ENCODE assay signal across 26 cellular contexts in genomic region chr14:103228076-103228806, GRCh38.
A peak's percentile ranks its signal among the peaks of the same experiment; 100 is the strongest.
DNase-seq lines count a peak whose midpoint lies in the region; ATAC-seq, FAIRE-seq and TF ChIP-seq lines count a peak whose summit lies in the region.
"Had no signal": no experiment of that assay in that cellular context is flagged by ENCODE, and none has a peak within 500 bp of the region (broad histone marks: within the 10 kb centered on the region; RNA-seq: fewer than 3 reads in every experiment).

No MANE protein-coding gene starts in this region.

- H3K36me3 ChIP-seq in K562 (ENCODE audit: control insufficient read depth, insufficient read depth, low read length), result no peaks in the 10 kb centered on the region
- no peaks in the 10 kb centered on the region for H3K36me3 ChIP-seq in osteoblast (ENCODE audit: insufficient read depth, low read length)
- H3K36me3 ChIP-seq: BE2C had no signal

- no peak overlapping the region for H4K8ac ChIP-seq in H9 (replicated peaks; ENCODE audit: insufficient read length, low read depth, low read length)

- no peak for TF ChIP-seq POLR2A in K562 (conservative IDR thresholded peaks at IDR 0.05)

- H3K27me3 ChIP-seq in H9 (ENCODE audit: insufficient read depth, low read length) (no peaks in the 10 kb centered on the region), K562 (ENCODE audit: control insufficient read depth in 2 of 2, insufficient read depth in 2 of 2, low read length in 2 of 2) (peaks cover 0 to 4% of the 10 kb centered on the region in 2 experiments; a peak in 1 of 5 replicates), osteoblast (ENCODE audit: insufficient read depth, low read length) (peaks cover 20% of the 10 kb centered on the region)
- H3K27me3 ChIP-seq: BE2C had no signal

- H3K79me2 ChIP-seq in H9 (ENCODE audit: insufficient read depth, low read length), result no peaks in the 10 kb centered on the region
- no peaks in the 10 kb centered on the region for H3K79me2 ChIP-seq in K562 (ENCODE audit: control insufficient read depth, insufficient read depth, low read length)
- no peaks in the 10 kb centered on the region for H3K79me2 ChIP-seq in osteoblast (ENCODE audit: insufficient read depth, low read length)

- H3K18ac ChIP-seq in H9 (ENCODE audit: insufficient read length, low read depth, low read length), result peak overlapping the region; percentile 21

- no peak for TF ChIP-seq RAD21 in K562 (CRISPR knock-in tag; conservative IDR thresholded peaks at IDR 0.05 in 1 of 2, IDR thresholded peaks at IDR 0.05 in 1 of 2)

- no peak overlapping the region for H3K4me3 Mint-ChIP-seq in H9
- H3K4me3 Mint-ChIP-seq: CD4-positive, CD25-positive, alpha-beta regulatory T cell; CD8-positive, alpha-beta memory T cell; HFFc6 had no signal

- WGBS in H9 (ENCODE audit: extremely low coverage, insufficient read length, low lambda C conversion rate), result no CpG with 5 or more reads among the region's 8 CpGs
- WGBS in K562 (ENCODE audit: insufficient coverage, low coverage, missing lambda C conversion rate), result 29% methylated on average over 7 of the region's 8 CpGs

- H3K4me1 ChIP-seq in H9 (ENCODE audit: insufficient read depth, low read length) (no peaks in the 10 kb centered on the region; the same call in 1 of the 2 replicates), K562 (replicated peaks in 1 of 2; ENCODE audit: control insufficient read depth in 2 of 2, insufficient read depth in 2 of 2, low read length in 2 of 2) (peaks cover 2 to 34% of the 10 kb centered on the region in 2 experiments; a peak in 4 of 5 replicates), osteoblast (ENCODE audit: insufficient read depth, low read length) (no peaks in the 10 kb centered on the region)
- H3K4me1 ChIP-seq: BE2C had no signal

- H3K9me3 ChIP-seq in H9 (ENCODE audit: control insufficient read depth, low read depth, low read length), result no peaks in the 10 kb centered on the region
- H3K9me3 ChIP-seq in K562 (replicated peaks; ENCODE audit: control insufficient read depth, insufficient read depth, low read depth, low read length), result no peaks in the 10 kb centered on the region
- H3K9me3 ChIP-seq in osteoblast (ENCODE audit: low read depth, low read length), result no peaks in the 10 kb centered on the region
- H3K9me3 ChIP-seq: BE2C had no signal

- DNase-seq in H9 (no peak), K562 (ENCODE audit: extremely low read depth in 1 of 4, low spot score in 3 of 4) (no peak), mesenteric fat pad (ENCODE audit: low spot score) (peak; percentile 80), osteoblast (ENCODE audit: insufficient read length, low spot score, missing footprints) (peak; percentile 43), NCI-H1105 treated with DMSO at 0.1 percent for 48 hours (lab: John Stamatoyannopoulos, UW) (no peak)
- DNase-seq: ACHN; BE2C; C1 segment of cervical spinal cord; CD4-positive, CD25-positive, alpha-beta regulatory T cell; CD8-positive, alpha-beta memory T cell; COR-L47; DMS 273 treated with DMSO at 0.1 percent for 48 hours; DMS53; DND-41; EL; GM23248; HCEC 1CT; HFFc6; IMR-90; KBM-7 had no signal

- H4K5ac ChIP-seq in H9 (ENCODE audit: insufficient read length, low read depth, low read length), result no peak overlapping the region

- H3K4me2 ChIP-seq in H9 (ENCODE audit: insufficient read depth, insufficient read length, low read length) (no peak overlapping the region), K562 (ENCODE audit: insufficient read depth, low read length) (no peak overlapping the region), osteoblast (ENCODE audit: insufficient read depth, low read length) (no peak overlapping the region)

- H3K27ac Mint-ChIP-seq in H9, result no peak overlapping the region
- H3K27ac Mint-ChIP-seq: HFFc6 had no signal

- CTCF ChIA-PET in K562 (lab: Yijun Ruan, JAX; ENCODE audit: low intra/inter-chr PET ratio), result no interaction called here

- H3K9me3 Mint-ChIP-seq in H9, result no peaks in the 10 kb centered on the region
- H3K9me3 Mint-ChIP-seq: CD4-positive, CD25-positive, alpha-beta regulatory T cell; CD8-positive, alpha-beta memory T cell; HFFc6 had no signal

- intact Hi-C loops in K562 (cut with micrococcal nuclease), result no loop called here

- no peaks in the 10 kb centered on the region for H3K79me1 ChIP-seq in H9 (ENCODE audit: insufficient read depth, low read depth, low read length, poor library complexity, severe bottlenecking)

- peaks cover 20 to 24% of the 10 kb centered on the region in 2 experiments for H3K4me1 Mint-ChIP-seq in H9
- H3K4me1 Mint-ChIP-seq: CD4-positive, CD25-positive, alpha-beta regulatory T cell; CD8-positive, alpha-beta memory T cell had no signal

- H3K4ac ChIP-seq in H9 (ENCODE audit: low read depth, low read length), result no peak overlapping the region

- no peak overlapping the region; the same call in 1 of the 2 replicates for H3K14ac ChIP-seq in H9 (ENCODE audit: insufficient read depth, low read length)

- no peak overlapping the region for H3K23ac ChIP-seq in H9 (ENCODE audit: insufficient read length, low read depth, low read length)

- H3T11ph ChIP-seq in H9 (ENCODE audit: low read length), result no peak overlapping the region

- H3K56ac ChIP-seq in H9 (ENCODE audit: insufficient read length, low read depth, low read length), result no peak overlapping the region

- TF ChIP-seq CTCF in H9 (conservative IDR thresholded peaks at IDR 0.05) (no peak), K562 (IDR thresholded peaks at IDR 0.05 in 2 of 3, conservative IDR thresholded peaks at IDR 0.05 in 1 of 3; ENCODE audit: insufficient read depth in 2 of 3, low read depth in 1 of 3, low read length in 3 of 3) (no peak), osteoblast (IDR thresholded peaks at IDR 0.05; ENCODE audit: extremely low read depth, low read depth, low read length) (no peak)

- H4K20me1 ChIP-seq in H9 (ENCODE audit: control insufficient read depth, insufficient read depth, insufficient read length) (no peaks in the 10 kb centered on the region), K562 (replicated peaks; ENCODE audit: control insufficient read depth, insufficient read depth, low read length) (no peaks in the 10 kb centered on the region), osteoblast (ENCODE audit: insufficient read depth, low read length) (no peaks in the 10 kb centered on the region)

- no peaks in the 10 kb centered on the region for H3K9me1 ChIP-seq in K562 (ENCODE audit: control insufficient read depth, insufficient read depth, low read length)

- H2AK5ac ChIP-seq in H9 (ENCODE audit: insufficient read length, low read length), result no peak overlapping the region

- H2AFZ ChIP-seq in H9 (ENCODE audit: low read length) (no peak overlapping the region), K562 (ENCODE audit: low read depth, low read length) (no peak overlapping the region), osteoblast (ENCODE audit: low read length) (no peak overlapping the region)
- H2AFZ ChIP-seq: GM23248 had no signal

- H2BK5ac ChIP-seq in H9 (ENCODE audit: insufficient read length, low read length), result no peak overlapping the region

- no peak overlapping the region for H2BK15ac ChIP-seq in H9 (ENCODE audit: low read depth, low read length)

- H3K36me3 Mint-ChIP-seq in H9 (ENCODE audit: insufficient read depth in 1 of 3, low read depth in 3 of 3), result no peaks in the 10 kb centered on the region
- H3K36me3 Mint-ChIP-seq: CD4-positive, CD25-positive, alpha-beta regulatory T cell; CD8-positive, alpha-beta memory T cell had no signal

- TF ChIP-seq EP300 in K562 (IDR thresholded peaks at IDR 0.05; ENCODE audit: low read length), result no peak

- POLR2A ChIA-PET in K562 (lab: Yijun Ruan, JAX), result no interaction called here

- H3K4me3 ChIP-seq in K562, result no peak overlapping the region
- H3K4me3 ChIP-seq in osteoblast (ENCODE audit: insufficient read depth, low read length), result no peak overlapping the region
- H3K4me3 ChIP-seq: GM23248 had no signal

- in situ Hi-C loops in K562 (cut with MboI), result no loop called here

- H4K91ac ChIP-seq in H9 (ENCODE audit: insufficient read length, low read depth, low read length), result peak overlapping the region; percentile 35

- no peak overlapping the region for H2BK120ac ChIP-seq in H9 (ENCODE audit: low read depth, low read length, poor library complexity, severe bottlenecking)

- no peak for FAIRE-seq in K562 (lab: Jason Lieb, UNC)
- FAIRE-seq: A204.1, GM12891, GM19239 had no signal

- no peak overlapping the region for H3K9ac ChIP-seq in H9 (ENCODE audit: extremely low read depth, insufficient read length, low read length)
- H3K9ac ChIP-seq in K562 (ENCODE audit: insufficient read depth in 1 of 2, low read depth in 2 of 2, low read length in 2 of 2), result no peak overlapping the region
- H3K9ac ChIP-seq: GM23248 had no signal

- H2BK12ac ChIP-seq in H9 (ENCODE audit: insufficient read length, low read depth, low read length), result no peak overlapping the region

- H3K23me2 ChIP-seq in H9 (ENCODE audit: insufficient read length, low read depth, low read length, poor library complexity, severe bottlenecking), result no peaks in the 10 kb centered on the region

- H3K27me3 Mint-ChIP-seq in H9 (ENCODE audit: low read depth), result peaks cover 8% of the 10 kb centered on the region

- ATAC-seq in K562, result no peak
- no peak for ATAC-seq in GM21367 (IDR thresholded peaks at IDR 0.05; ENCODE audit: unreplicated experiment)
- ATAC-seq in GM19023 (IDR thresholded peaks at IDR 0.05; ENCODE audit: unreplicated experiment), result no peak

- no TSS peak for BruUV-seq in K562 (replicated peaks; lab: Mats Ljungman, UMichigan)

- no peak overlapping the region for H2BK20ac ChIP-seq in H9 (ENCODE audit: low read depth, low read length, poor library complexity, severe bottlenecking)

- H3K27ac ChIP-seq in H9 (ENCODE audit: insufficient read length, low read depth, low read length) (no peak overlapping the region), K562 (ENCODE audit: extremely low read depth, low read depth, low read length) (no peak overlapping the region), osteoblast (ENCODE audit: low read depth, low read length) (no peak overlapping the region)
- H3K27ac ChIP-seq: GM23248, HL-60 had no signal

TF ChIP-seq in K562, 482 proteins besides CTCF, POLR2A, EP300 and RAD21:
- TF ChIP-seq ZFP36 (IDR thresholded peaks at IDR 0.05; ENCODE audit: low read depth, low read length, partially characterized antibody) (peak; percentile 63), ZNF143 (CRISPR knock-in tag; IDR thresholded peaks at IDR 0.05) (no peak)

Comparison
In these comparisons a context has a peak if more than half of its experiments do, and no peak if none do; other contexts are left out.
1. DNase-seq: peak in mesenteric fat pad (single experiment) and osteoblast (single experiment); none in H9 (single experiment), K562 (0 of 4) and NCI-H1105 treated with DMSO at 0.1 percent for 48 hours (single experiment).